ENCODE assay signal across 18 cellular contexts in the genomic region with DNA sequence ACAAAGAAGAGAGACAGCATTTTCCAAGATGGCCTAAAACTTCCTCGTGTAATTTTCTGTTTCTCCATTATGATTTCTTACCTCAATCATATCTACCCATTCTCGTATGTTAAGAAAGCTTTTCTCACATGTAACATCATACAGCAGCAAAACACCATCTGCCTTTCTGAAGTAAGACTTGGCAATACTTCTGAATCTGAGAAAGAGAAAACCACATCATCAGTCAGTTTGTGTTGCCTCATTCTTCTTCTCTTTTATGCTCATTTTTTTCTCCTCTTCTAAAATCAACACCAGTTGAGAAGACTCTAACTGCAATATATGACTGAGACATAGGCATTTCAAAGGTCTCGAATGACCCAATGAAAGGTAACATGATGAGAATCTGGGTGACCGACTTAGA.
DNase-seq lines count a peak whose midpoint lies in the region; ATAC-seq and TF ChIP-seq lines count a peak whose summit lies in the region.
"Had no signal": no experiment of that assay in that cellular context is flagged by ENCODE, and none has a peak within 500 bp of the region (broad histone marks: within the 10 kb centered on the region; RNA-seq: fewer than 3 reads in every experiment).

No MANE protein-coding gene starts in this region.

- H3K4me1 ChIP-seq in GM23248 (ENCODE audit: insufficient read depth) = no peaks in the 10 kb centered on the region
- peaks cover 76% of the 10 kb centered on the region for H3K4me1 ChIP-seq in Loucy (ENCODE audit: insufficient read depth, low read length, poor library complexity, severe bottlenecking)
- peaks cover 29% of the 10 kb centered on the region for H3K4me1 ChIP-seq in mammary epithelial cell (ENCODE audit: insufficient read depth, low read length)
- H3K4me1 ChIP-seq in fibroblast of lung (ENCODE audit: control insufficient read depth, extremely low read depth, insufficient read depth, low read length) = no peaks in the 10 kb centered on the region
- H3K4me1 ChIP-seq: HAP-1 had no signal

- H3K79me2 ChIP-seq in GM23248 (ENCODE audit: insufficient read depth) = no peaks in the 10 kb centered on the region
- no peaks in the 10 kb centered on the region for H3K79me2 ChIP-seq in Loucy (ENCODE audit: insufficient read depth, low read length)
- H3K79me2 ChIP-seq in mammary epithelial cell (ENCODE audit: insufficient read depth, low read length) = no peaks in the 10 kb centered on the region
- no peaks in the 10 kb centered on the region for H3K79me2 ChIP-seq in fibroblast of lung (ENCODE audit: control insufficient read depth, insufficient read depth, low read length)

- dilution Hi-C loops in mammary epithelial cell (cut with HindIII; ENCODE audit: low sequenced_read_pairs) = no loop called here

- H3K27ac ChIP-seq in GM23248 = no peak overlapping the region
- no peak overlapping the region for H3K27ac ChIP-seq in mammary epithelial cell (ENCODE audit: insufficient read depth, low read depth, low read length)
- no peak overlapping the region for H3K27ac ChIP-seq in fibroblast of lung (ENCODE audit: insufficient read depth, low read length)
- H3K27ac ChIP-seq: HL-60 had no signal

- WGBS in GM23248 (ENCODE audit: low coverage in 1 of 2, low lambda C conversion rate in 2 of 2, missing lambda C conversion rate in 2 of 2), 2 experiments = 25 to 28% methylated on average over 4 of the region's 4 CpGs
- WGBS in mammary epithelial cell (ENCODE audit: low coverage, missing lambda C conversion rate) = 98% methylated on average over 4 of the region's 4 CpGs

- in situ Hi-C loops in GM23248 (cut with MboI) = no loop called here
- in situ Hi-C loops in mammary epithelial cell (cut with MboI; ENCODE audit: low sequenced_read_pairs in 2 of 2) = no loop called here

- BruUV-seq in mammary epithelial cell (replicated peaks; lab: Mats Ljungman, UMichigan) = no TSS peak

- DNase-seq in GM23248 = peak; percentile 14
- no peak for DNase-seq in mammary epithelial cell
- peak; percentile 27 to 83 for DNase-seq in fibroblast of lung (ENCODE audit: low read depth in 2 of 2)
- DNase-seq in NCI-H187 (lab: John Stamatoyannopoulos, UW) = no peak
- DNase-seq in HCEC 1CT = no peak
- DNase-seq: ACHN; C1 segment of cervical spinal cord; Calu3; CD4-positive, alpha-beta T cell; DMS 273 treated with DMSO at 0.1 percent for 48 hours; GOT3; HFFc6 had no signal

- intact Hi-C loops in mammary epithelial cell (cut with micrococcal nuclease) = no loop called here

- no peaks in the 10 kb centered on the region for H4K20me1 ChIP-seq in GM23248 (ENCODE audit: insufficient read depth)
- H4K20me1 ChIP-seq in Loucy (ENCODE audit: insufficient read depth, low read length, poor library complexity, severe bottlenecking) = no peaks in the 10 kb centered on the region
- H4K20me1 ChIP-seq in mammary epithelial cell (ENCODE audit: insufficient read depth, low read length) = no peaks in the 10 kb centered on the region
- no peaks in the 10 kb centered on the region for H4K20me1 ChIP-seq in fibroblast of lung (ENCODE audit: control insufficient read depth, extremely low read depth, insufficient read depth, low read length)

- H3F3A ChIP-seq in GM23248 (ENCODE audit: insufficient read depth) = no peaks in the 10 kb centered on the region
- H3F3A ChIP-seq in Loucy (ENCODE audit: low read depth) = peaks cover 12% of the 10 kb centered on the region

- no peak overlapping the region for H3K4me3 ChIP-seq in GM23248
- no peak overlapping the region for H3K4me3 ChIP-seq in Loucy (ENCODE audit: low read length, poor library complexity, severe bottlenecking)
- no peak overlapping the region for H3K4me3 ChIP-seq in mammary epithelial cell (replicated peaks in 1 of 3; ENCODE audit: insufficient read depth in 1 of 3, low read depth in 2 of 3, low read length in 3 of 3)
- H3K4me3 ChIP-seq in fibroblast of lung (replicated peaks in 1 of 4; ENCODE audit: control extremely low read depth in 1 of 4, insufficient read depth in 1 of 4, low read depth in 3 of 4, low read length in 4 of 4) = no peak overlapping the region
- H3K4me3 ChIP-seq: GM12878, HAP-1 had no signal

- ATAC-seq in GM18870 (IDR thresholded peaks at IDR 0.05; ENCODE audit: unreplicated experiment) = no peak
- ATAC-seq in GM19467 (IDR thresholded peaks at IDR 0.05; ENCODE audit: unreplicated experiment) = no peak
- ATAC-seq: GM12878 had no signal

- H3K36me3 ChIP-seq in GM23248 (ENCODE audit: low read depth) = no peaks in the 10 kb centered on the region
- no peaks in the 10 kb centered on the region for H3K36me3 ChIP-seq in Loucy (ENCODE audit: insufficient read depth, low read length)
- H3K36me3 ChIP-seq in mammary epithelial cell (ENCODE audit: insufficient read depth, low read length) = no peaks in the 10 kb centered on the region
- no peaks in the 10 kb centered on the region for H3K36me3 ChIP-seq in fibroblast of lung (ENCODE audit: control insufficient read depth, insufficient read depth, low read length)
- H3K36me3 ChIP-seq: HAP-1 had no signal

- TF ChIP-seq CTCF in Loucy (conservative IDR thresholded peaks at IDR 0.05; ENCODE audit: low read length) (no peak), mammary epithelial cell (conservative IDR thresholded peaks at IDR 0.05 in 1 of 2, IDR thresholded peaks at IDR 0.05 in 1 of 2; ENCODE audit: extremely low read depth in 1 of 2, insufficient read depth in 1 of 2, low read depth in 1 of 2, low read length in 2 of 2) (no peak), fibroblast of lung (conservative IDR thresholded peaks at IDR 0.05 in 1 of 2, IDR thresholded peaks at IDR 0.05 in 1 of 2; ENCODE audit: low read depth in 1 of 2, low read length in 2 of 2) (no peak)

- H3K9me3 ChIP-seq in GM23248 (ENCODE audit: low read depth) (no peaks in the 10 kb centered on the region), Loucy (ENCODE audit: insufficient read depth, low read depth, low read length) (no peaks in the 10 kb centered on the region), mammary epithelial cell (replicated peaks; ENCODE audit: insufficient read depth, low read length) (no peaks in the 10 kb centered on the region), fibroblast of lung (ENCODE audit: control insufficient read depth, insufficient read depth, low read depth, low read length) (no peaks in the 10 kb centered on the region)
- H3K9me3 ChIP-seq: HAP-1 had no signal

- H3K9me2 ChIP-seq in GM23248 (ENCODE audit: insufficient read depth) = no peaks in the 10 kb centered on the region
- H3K9me2 ChIP-seq in Loucy (replicated peaks; ENCODE audit: low read depth, low read length) = no peaks in the 10 kb centered on the region

- no peak overlapping the region for H3K4me2 ChIP-seq in GM23248 (ENCODE audit: unreplicated experiment)
- H3K4me2 ChIP-seq in Loucy (ENCODE audit: low read depth, low read length, poor library complexity, severe bottlenecking) = no peak overlapping the region
- no peak overlapping the region for H3K4me2 ChIP-seq in mammary epithelial cell (ENCODE audit: insufficient read depth, low read depth, low read length)
- H3K4me2 ChIP-seq in fibroblast of lung (ENCODE audit: extremely low read depth, insufficient read depth, low read length) = no peak overlapping the region

- CTCF ChIA-PET in mammary epithelial cell (lab: Charles Lee; ENCODE audit: low non-redundant PET) = no interaction called here

- H3K27me3 ChIP-seq in GM23248 (replicated peaks; ENCODE audit: insufficient read depth) (peaks cover 13% of the 10 kb centered on the region; the same call in 1 of the 2 replicates), Loucy (ENCODE audit: insufficient read depth, low read length, poor library complexity, severe bottlenecking) (no peaks in the 10 kb centered on the region), mammary epithelial cell (ENCODE audit: insufficient read depth, low read length) (no peaks in the 10 kb centered on the region), fibroblast of lung (ENCODE audit: control insufficient read depth, insufficient read depth, low read length) (no peaks in the 10 kb centered on the region)

- H3K9ac ChIP-seq in GM23248 = no peak overlapping the region
- H3K9ac ChIP-seq in Loucy (ENCODE audit: low read depth, low read length, poor library complexity, severe bottlenecking) = no peak overlapping the region
- no peak overlapping the region for H3K9ac ChIP-seq in mammary epithelial cell (ENCODE audit: insufficient read depth, low read length)
- H3K9ac ChIP-seq in fibroblast of lung (ENCODE audit: insufficient read depth, low read length) = no peak overlapping the region

- no peak overlapping the region for H2AFZ ChIP-seq in GM23248
- peak overlapping the region; percentile 9; the same call in 1 of the 2 replicates for H2AFZ ChIP-seq in Loucy (ENCODE audit: low read length)
- H2AFZ ChIP-seq in mammary epithelial cell (ENCODE audit: low read depth, low read length) = peak overlapping the region; percentile 69
- H2AFZ ChIP-seq in fibroblast of lung (ENCODE audit: low read length) = no peak overlapping the region

Comparison
In these comparisons a context has a peak if more than half of its experiments do, and no peak if none do; other contexts are left out.
1. DNase-seq: peak in GM23248 (single experiment) and fibroblast of lung (2 of 2); none in mammary epithelial cell (single experiment), NCI-H187 (0 of 2) and HCEC 1CT (single experiment).
2. H2AFZ ChIP-seq: peak in Loucy (single experiment) and mammary epithelial cell (single experiment); none in GM23248 (single experiment) and fibroblast of lung (single experiment).